ENCODE assay signal across 1 cellular context in genomic region chr22:24510694-24511625, GRCh38.
TF ChIP-seq lines count a peak whose summit lies in the region.

No MANE protein-coding gene starts in this region.

TF ChIP-seq in GM12878, 131 proteins besides CTCF, POLR2A, EP300 and RAD21 (continued from another document):
- TF ChIP-seq, protein P1, sequence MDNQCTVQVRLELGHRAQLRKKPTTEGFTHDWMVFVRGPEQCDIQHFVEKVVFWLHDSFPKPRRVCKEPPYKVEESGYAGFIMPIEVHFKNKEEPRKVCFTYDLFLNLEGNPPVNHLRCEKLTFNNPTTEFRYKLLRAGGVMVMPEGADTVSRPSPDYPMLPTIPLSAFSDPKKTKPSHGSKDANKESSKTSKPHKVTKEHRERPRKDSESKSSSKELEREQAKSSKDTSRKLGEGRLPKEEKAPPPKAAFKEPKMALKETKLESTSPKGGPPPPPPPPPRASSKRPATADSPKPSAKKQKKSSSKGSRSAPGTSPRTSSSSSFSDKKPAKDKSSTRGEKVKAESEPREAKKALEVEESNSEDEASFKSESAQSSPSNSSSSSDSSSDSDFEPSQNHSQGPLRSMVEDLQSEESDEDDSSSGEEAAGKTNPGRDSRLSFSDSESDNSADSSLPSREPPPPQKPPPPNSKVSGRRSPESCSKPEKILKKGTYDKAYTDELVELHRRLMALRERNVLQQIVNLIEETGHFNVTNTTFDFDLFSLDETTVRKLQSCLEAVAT (IDR thresholded peaks at IDR 0.05): peak; percentile 35; the same call in 1 of the 2 replicates
- TF ChIP-seq BACH1 (IDR thresholded peaks at IDR 0.05; ENCODE audit: borderline replicate concordance) (peak; percentile 78), RUNX3 (IDR thresholded peaks at IDR 0.05; ENCODE audit: low read length) (peak; percentile 24; the same call in 1 of the 2 replicates), EED (IDR thresholded peaks at IDR 0.05; ENCODE audit: low read depth) (0 out of 2 replicates have a peak, but pooled peaks have one; percentile 17), CEBPB (IDR thresholded peaks at IDR 0.05; ENCODE audit: borderline replicate concordance in 1 of 2, low read depth in 2 of 2, low read length in 2 of 2) (peak in 1 of 2 experiments; percentile 51; a peak in 1 of 4 replicates)
